ENCODE assay signal across 1 cellular context in genomic region chr1:156371553-156372264, GRCh38.
TF ChIP-seq lines count a peak whose summit lies in the region.

No MANE protein-coding gene starts in this region.

TF ChIP-seq in HepG2, 621 proteins besides CTCF, POLR2A, EP300 and RAD21 (continued from another document and continues in another):
- peak; percentile 83 for TF ChIP-seq TFE3 (CRISPR knock-in tag; IDR thresholded peaks at IDR 0.05)
- no peak for TF ChIP-seq ATRX (CRISPR knock-in tag; IDR thresholded peaks at IDR 0.05; ENCODE audit: borderline replicate concordance)
- no peak for TF ChIP-seq MAFK (conservative IDR thresholded peaks at IDR 0.05 in 1 of 2, IDR thresholded peaks at IDR 0.05 in 1 of 2; ENCODE audit: low read length in 2 of 2)
- TF ChIP-seq ZBTB46 (CRISPR knock-in tag; IDR thresholded peaks at IDR 0.05; ENCODE audit: borderline replicate concordance): no peak
- TF ChIP-seq SIN3B (IDR thresholded peaks at IDR 0.05; ENCODE audit: low read length): no peak
- TF ChIP-seq DR1 (CRISPR knock-in tag; IDR thresholded peaks at IDR 0.05): no peak
- TF ChIP-seq TBL1XR1 (IDR thresholded peaks at IDR 0.05; ENCODE audit: borderline replicate concordance, low read length, partially characterized antibody): peak; percentile 68
- no peak for TF ChIP-seq ZNF749 (CRISPR knock-in tag; IDR thresholded peaks at IDR 0.05; ENCODE audit: borderline replicate concordance)
- no peak for TF ChIP-seq ATAD3A (CRISPR knock-in tag; IDR thresholded peaks at IDR 0.05)
- no peak for TF ChIP-seq ISX (CRISPR knock-in tag; conservative IDR thresholded peaks at IDR 0.05)
- TF ChIP-seq KAT7 (CRISPR knock-in tag; IDR thresholded peaks at IDR 0.05; ENCODE audit: borderline replicate concordance): no peak
- peak in 1 of 2 experiments; percentile 91; a peak in 2 of 4 replicates for TF ChIP-seq KLF16 (CRISPR knock-in tag; IDR thresholded peaks at IDR 0.05)
- peak; percentile 20; the same call in 1 of the 2 replicates for TF ChIP-seq ZNF709 (CRISPR knock-in tag; IDR thresholded peaks at IDR 0.05)
- no peak for TF ChIP-seq ZNF513 (CRISPR knock-in tag; conservative IDR thresholded peaks at IDR 0.05)
- no peak for TF ChIP-seq DNMT1 (CRISPR knock-in tag; IDR thresholded peaks at IDR 0.05)
- TF ChIP-seq TFDP2 (CRISPR knock-in tag; IDR thresholded peaks at IDR 0.05): peak; percentile 43; the same call in 1 of the 2 replicates
- TF ChIP-seq BHLHE40 (IDR thresholded peaks at IDR 0.05; ENCODE audit: low read length): peak; percentile 78
- peak; percentile 94 for TF ChIP-seq MIER3 (CRISPR knock-in tag; IDR thresholded peaks at IDR 0.05; ENCODE audit: borderline replicate concordance)
- peak; percentile 47; the same call in 1 of the 2 replicates for TF ChIP-seq ZC3H13 (CRISPR knock-in tag; IDR thresholded peaks at IDR 0.05)
- no peak for TF ChIP-seq KLF13 (CRISPR knock-in tag; IDR thresholded peaks at IDR 0.05)
- no peak for TF ChIP-seq ZNF337 (CRISPR knock-in tag; IDR thresholded peaks at IDR 0.05; ENCODE audit: borderline replicate concordance, low read depth)
- TF ChIP-seq SATB2 (CRISPR knock-in tag; IDR thresholded peaks at IDR 0.05): no peak
- peak; percentile 87; the same call in 1 of the 2 replicates for TF ChIP-seq KDM3A (CRISPR knock-in tag; IDR thresholded peaks at IDR 0.05; ENCODE audit: low read depth)
- peak; percentile 69 for TF ChIP-seq SIX4 (CRISPR knock-in tag; IDR thresholded peaks at IDR 0.05)
- TF ChIP-seq ARID5B (CRISPR knock-in tag; IDR thresholded peaks at IDR 0.05): peak; percentile 95
- peak; percentile 81; the same call in 1 of the 2 replicates for TF ChIP-seq RAD51 (IDR thresholded peaks at IDR 0.05; ENCODE audit: borderline replicate concordance)
- TF ChIP-seq E2F5 (CRISPR knock-in tag; conservative IDR thresholded peaks at IDR 0.05): no peak
- no peak for TF ChIP-seq ZNF382 (CRISPR knock-in tag; IDR thresholded peaks at IDR 0.05; ENCODE audit: borderline replicate concordance)
- no peak for TF ChIP-seq REL (CRISPR knock-in tag; conservative IDR thresholded peaks at IDR 0.05)
- TF ChIP-seq CENPX (CRISPR knock-in tag; IDR thresholded peaks at IDR 0.05): no peak
- TF ChIP-seq ZNF691 (CRISPR knock-in tag; IDR thresholded peaks at IDR 0.05; ENCODE audit: borderline replicate concordance, low read depth): no peak
- peak; percentile 89 for TF ChIP-seq HMG20A (CRISPR knock-in tag; IDR thresholded peaks at IDR 0.05; ENCODE audit: borderline replicate concordance)
- no peak for TF ChIP-seq KIAA2018 (CRISPR knock-in tag; IDR thresholded peaks at IDR 0.05; ENCODE audit: borderline replicate concordance)
- TF ChIP-seq SNAPC2 (CRISPR knock-in tag; IDR thresholded peaks at IDR 0.05): 0 out of 2 replicates have a peak, but pooled peaks have one; percentile 23
- no peak for TF ChIP-seq ZNF101 (CRISPR knock-in tag; IDR thresholded peaks at IDR 0.05; ENCODE audit: borderline replicate concordance, low read depth)
- TF ChIP-seq DRAP1 (CRISPR knock-in tag; IDR thresholded peaks at IDR 0.05): 0 out of 2 replicates have a peak, but pooled peaks have one; percentile 60
- no peak for TF ChIP-seq GZF1 (CRISPR knock-in tag; IDR thresholded peaks at IDR 0.05)
- no peak for TF ChIP-seq RARG (CRISPR knock-in tag; IDR thresholded peaks at IDR 0.05; ENCODE audit: low read depth)
